In the genomic region with DNA sequence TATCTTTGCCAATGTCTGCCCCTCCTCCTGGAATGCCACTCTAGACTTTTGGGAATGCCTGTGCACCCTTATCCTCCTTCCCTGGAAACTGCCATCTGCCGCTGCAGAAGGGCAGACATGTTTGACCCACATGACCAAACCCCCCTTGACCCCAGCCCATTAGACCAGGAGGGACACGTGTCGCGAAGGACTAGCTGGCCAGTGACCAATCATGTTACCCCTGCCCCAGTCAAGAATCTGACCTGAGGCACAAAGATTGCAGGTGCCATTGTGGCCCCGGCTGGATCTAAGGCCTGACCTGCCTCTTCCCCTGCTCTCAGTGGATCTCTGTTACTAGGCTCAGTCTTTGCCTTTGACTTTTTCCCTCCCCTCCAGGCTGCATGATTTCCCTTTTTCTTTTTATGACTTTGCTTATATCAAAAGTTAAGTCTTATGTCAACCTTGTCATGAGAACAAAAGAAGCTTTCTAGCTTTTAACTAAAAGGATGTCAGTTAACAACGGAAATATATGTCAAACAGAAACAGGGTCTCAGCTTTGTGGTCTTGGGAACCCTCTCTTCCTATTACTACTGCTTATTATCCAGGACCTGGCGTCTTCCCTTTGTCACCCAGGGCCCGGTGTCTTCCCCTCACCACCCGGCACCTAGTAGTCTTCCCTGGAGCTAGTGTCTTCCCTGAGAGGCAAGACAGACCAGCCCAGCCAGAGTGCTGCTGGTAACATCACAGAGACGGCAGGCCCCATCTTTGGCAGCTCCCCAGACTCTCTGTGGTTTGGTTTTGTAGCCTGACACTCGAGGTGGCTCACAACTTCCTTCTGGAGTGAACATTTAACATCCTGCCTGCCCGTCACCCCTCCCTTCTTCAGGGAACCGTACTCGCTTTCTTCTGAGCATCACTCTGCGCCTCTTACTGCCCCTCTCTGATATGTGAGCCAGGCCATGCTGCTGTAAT, we compare ENCODE assay signal across 8 cellular contexts. TPM values are rescaled to one million over a fixed set of nuclear protein-coding genes. Genes with fewer than 3 reads are reported as not detected.
DNase-seq lines count a peak whose midpoint lies in the region; ATAC-seq and TF ChIP-seq lines count a peak whose summit lies in the region.

No MANE protein-coding gene starts in this region.

- no peak for TF ChIP-seq EP300 in SK-N-SH (IDR thresholded peaks at IDR 0.05; ENCODE audit: borderline replicate concordance in 1 of 2, low read depth in 1 of 2, low read length in 1 of 2)

- intact Hi-C loops in lower lobe of right lung (cut with DNase I): no loop called here

- H3K27ac ChIP-seq in SK-N-SH (ENCODE audit: low read depth in 2 of 2, low read length in 1 of 2) (peak overlapping the region; percentile 16 to 68; a peak in 3 of 4 replicates), lower lobe of right lung (peak overlapping the region; percentile 24)

- CTCF ChIA-PET in SK-N-SH (lab: Yijun Ruan, JAX): interaction anchor here (0.8 to 1.5 kb wide), 4 partner anchors 24 to 165 kb away, joined by 3 to 5 read pairs (median 4); no protein-coding TSS in a partner anchor
- CTCF ChIA-PET in activated naive CD4-positive, alpha-beta T cell treated with anti-CD3 and anti-CD28 coated beads, Interleukin-2, amount 10 ng/mL, durations not matched to agents 7 days and 5 days (lab: Charles Lee): interaction anchor here (1.1 to 3.8 kb wide), 7 partner anchors 7 to 80 kb away, joined by 3 to 24 read pairs (median 8); partner anchors contain the start of gene PPIF

- peaks cover 14% of the 10 kb centered on the region for H3K9me3 Mint-ChIP-seq in activated naive CD4-positive, alpha-beta T cell treated with anti-CD3 and anti-CD28 coated beads, Interleukin-2, amount 10 ng/mL, durations not matched to agents 7 days and 5 days

- DNase-seq in ELR (ENCODE audit: low read depth) (peak; percentile 84), SK-N-SH (no peak), lower lobe of right lung (peak; percentile 72), NCI-H146 treated with DMSO at 0.1 percent for 48 hours (lab: John Stamatoyannopoulos, UW; ENCODE audit: unreplicated experiment) (no peak), BE2C (no peak)
- DNase-seq in activated naive CD4-positive, alpha-beta T cell treated with anti-CD3 and anti-CD28 coated beads, Interleukin-2, amount 10 ng/mL, durations not matched to agents 7 days and 5 days: peak; percentile 86
- peak; percentile 39 to 57 for DNase-seq in stimulated activated CD8-positive, alpha-beta memory T cell treated with anti-CD3 and anti-CD28 coated beads, Interleukin-4, amount 100 ng/mL, for 4 hours (ENCODE audit: low read depth in 2 of 2, low spot score in 1 of 2)

- H3K4me1 ChIP-seq in SK-N-SH (ENCODE audit: control insufficient read depth in 1 of 2, insufficient read depth in 2 of 2, low read depth in 1 of 2, low read length in 1 of 2): peaks cover 23 to 30% of the 10 kb centered on the region in 2 experiments; a peak in 3 of 4 replicates
- H3K4me1 ChIP-seq in lower lobe of right lung: peaks cover 18% of the 10 kb centered on the region
- H3K4me1 ChIP-seq in BE2C: peaks cover 2% of the 10 kb centered on the region

- POLR2A ChIA-PET in SK-N-SH (lab: Yijun Ruan, JAX): no interaction called here

- TF ChIP-seq RAD21 in SK-N-SH (IDR thresholded peaks at IDR 0.05; ENCODE audit: low read length): no peak

- H3K9me2 ChIP-seq in SK-N-SH: no peaks in the 10 kb centered on the region

- WGBS in SK-N-SH (ENCODE audit: low lambda C conversion rate): 75% methylated on average over 15 of the region's 15 CpGs

- peaks cover 11% of the 10 kb centered on the region for H3K36me3 Mint-ChIP-seq in activated naive CD4-positive, alpha-beta T cell treated with anti-CD3 and anti-CD28 coated beads, Interleukin-2, amount 10 ng/mL, durations not matched to agents 7 days and 5 days

- H3K4me3 ChIP-seq in SK-N-SH (ENCODE audit: low read depth in 2 of 2, low read length in 1 of 2) (no peak overlapping the region), lower lobe of right lung (no peak overlapping the region), BE2C (ENCODE audit: low read depth, low read length) (no peak overlapping the region)

- peaks cover 70% of the 10 kb centered on the region for H3K4me1 Mint-ChIP-seq in activated naive CD4-positive, alpha-beta T cell treated with anti-CD3 and anti-CD28 coated beads, Interleukin-2, amount 10 ng/mL, durations not matched to agents 7 days and 5 days

- H3K27ac Mint-ChIP-seq in activated naive CD4-positive, alpha-beta T cell treated with anti-CD3 and anti-CD28 coated beads, Interleukin-2, amount 10 ng/mL, durations not matched to agents 7 days and 5 days: peak overlapping the region; percentile 96

- H2AFZ ChIP-seq in SK-N-SH (ENCODE audit: low read depth): peak overlapping the region; percentile 74; the same call in 1 of the 2 replicates

- peaks cover 22% of the 10 kb centered on the region for H3F3A ChIP-seq in SK-N-SH (replicated peaks; ENCODE audit: insufficient read depth)

- H3K36me3 ChIP-seq in SK-N-SH (replicated peaks in 1 of 2; ENCODE audit: control insufficient read depth in 1 of 2, insufficient read depth in 2 of 2, low read length in 1 of 2) (no peaks in the 10 kb centered on the region), lower lobe of right lung (no peaks in the 10 kb centered on the region), BE2C (no peaks in the 10 kb centered on the region)

- no peaks in the 10 kb centered on the region for H3K79me2 ChIP-seq in SK-N-SH (ENCODE audit: insufficient read depth)

- ATAC-seq in HG02852 (IDR thresholded peaks at IDR 0.05; ENCODE audit: unreplicated experiment) (peak; percentile 65), lower lobe of right lung (peak; percentile 63 to 70)

- H4K20me1 ChIP-seq in SK-N-SH (ENCODE audit: insufficient read depth): no peaks in the 10 kb centered on the region

- H3K27me3 Mint-ChIP-seq in activated naive CD4-positive, alpha-beta T cell treated with anti-CD3 and anti-CD28 coated beads, Interleukin-2, amount 10 ng/mL, durations not matched to agents 7 days and 5 days: peaks cover 6% of the 10 kb centered on the region

- H3K4me2 ChIP-seq in SK-N-SH: peak overlapping the region; percentile 17; the same call in 1 of the 2 replicates

- TF ChIP-seq CTCF in SK-N-SH (IDR thresholded peaks at IDR 0.05) (no peak), lower lobe of right lung (IDR thresholded peaks at IDR 0.05) (no peak), BE2C (IDR thresholded peaks at IDR 0.05; ENCODE audit: low read depth, low read length) (no peak)

- peak overlapping the region; percentile 35; the same call in 1 of the 2 replicates for H3K9ac ChIP-seq in SK-N-SH

- H3K4me3 Mint-ChIP-seq in activated naive CD4-positive, alpha-beta T cell treated with anti-CD3 and anti-CD28 coated beads, Interleukin-2, amount 10 ng/mL, durations not matched to agents 7 days and 5 days: peak overlapping the region; percentile 54

- H3K27me3 ChIP-seq in SK-N-SH (ENCODE audit: insufficient read depth): no peaks in the 10 kb centered on the region
- H3K27me3 ChIP-seq in lower lobe of right lung (ENCODE audit: low read depth): no peaks in the 10 kb centered on the region
- H3K27me3 ChIP-seq in BE2C: no peaks in the 10 kb centered on the region

- H3K9me3 ChIP-seq in SK-N-SH (no peaks in the 10 kb centered on the region), lower lobe of right lung (no peaks in the 10 kb centered on the region), BE2C (no peaks in the 10 kb centered on the region)

TF ChIP-seq in SK-N-SH, 30 proteins besides CTCF, POLR2A, EP300 and RAD21:
- TF ChIP-seq PBX3 (IDR thresholded peaks at IDR 0.05): peak; percentile 56; the same call in 1 of the 2 replicates
- no peak for TF ChIP-seq NRF1 (IDR thresholded peaks at IDR 0.05; ENCODE audit: low read depth, low read length)
- TF ChIP-seq MAX (IDR thresholded peaks at IDR 0.05; ENCODE audit: low read depth): peak; percentile 67; the same call in 1 of the 2 replicates
- peak; percentile 80 for TF ChIP-seq TCF12 (IDR thresholded peaks at IDR 0.05)
- peak; percentile 73 for TF ChIP-seq NFIC (IDR thresholded peaks at IDR 0.05; ENCODE audit: borderline replicate concordance)
- TF ChIP-seq FOXM1 (IDR thresholded peaks at IDR 0.05; ENCODE audit: low read depth): no peak

RNA-seq across cellular contexts. Expression of gene PPIF, which starts 24.4 kb away (rescaled TPM):
- 73.8 and 85.9 TPM in 2 replicates for polyA plus RNA-seq in SK-N-SH (2012; rRNA removed)
- polyA plus RNA-seq in SK-N-SH (2012; cell fraction: cytosol; rRNA removed): 64.9 and 80.6 TPM in 2 replicates
- 163 and 169 TPM in 2 replicates for polyA plus RNA-seq in SK-N-SH (2012; cell fraction: nucleus; rRNA removed)
- 28.5 TPM for total RNA-seq in lower lobe of right lung
- polyA plus RNA-seq in BE2C (2012; ENCODE audit: insufficient read depth, insufficient read length, low read depth): 90.4 TPM

Comparison
In these comparisons a context has a peak if more than half of its experiments do, and no peak if none do; other contexts are left out.
1. DNase-seq: peak in ELR (single experiment), activated naive CD4-positive, alpha-beta T cell treated with anti-CD3 and anti-CD28 coated beads, Interleukin-2, amount 10 ng/mL, durations not matched to agents 7 days and 5 days (single experiment), lower lobe of right lung (single experiment) and stimulated activated CD8-positive, alpha-beta memory T cell treated with anti-CD3 and anti-CD28 coated beads, Interleukin-4, amount 100 ng/mL, for 4 hours (2 of 2); none in SK-N-SH (single experiment), NCI-H146 treated with DMSO at 0.1 percent for 48 hours (single experiment) and BE2C (single experiment).